In genomic region chr14:60247994-60248696, GRCh38 we compare ENCODE assay signal across 1 cellular context.
A peak's percentile ranks its signal among the peaks of the same experiment; 100 is the strongest.
TF ChIP-seq lines count a peak whose summit lies in the region.

No MANE protein-coding gene starts in this region.

TF ChIP-seq in HepG2, 621 proteins besides CTCF, POLR2A, EP300 and RAD21 (continued from another document and continues in another):
- TF ChIP-seq SKIL (CRISPR knock-in tag; IDR thresholded peaks at IDR 0.05; ENCODE audit: borderline replicate concordance) (no peak), PHB2 (IDR thresholded peaks at IDR 0.05; ENCODE audit: partially characterized antibody) (no peak), ATF2 (CRISPR knock-in tag; IDR thresholded peaks at IDR 0.05) (peak; percentile 90), ZNF839 (CRISPR knock-in tag; IDR thresholded peaks at IDR 0.05; ENCODE audit: borderline replicate concordance) (peak; percentile 90; the same call in 1 of the 2 replicates), ZNF549 (CRISPR knock-in tag; IDR thresholded peaks at IDR 0.05) (no peak), ZNF780A (CRISPR knock-in tag; IDR thresholded peaks at IDR 0.05) (peak; percentile 81; the same call in 1 of the 2 replicates), GZF1 (CRISPR knock-in tag; IDR thresholded peaks at IDR 0.05) (no peak), MXD1 (CRISPR knock-in tag; IDR thresholded peaks at IDR 0.05) (peak; percentile 80), ZNF264 (CRISPR knock-in tag; IDR thresholded peaks at IDR 0.05) (peak; percentile 73; the same call in 1 of the 2 replicates), ARNTL (CRISPR knock-in tag; IDR thresholded peaks at IDR 0.05) (peak; percentile 48; the same call in 1 of the 2 replicates), ISL2 (CRISPR knock-in tag; IDR thresholded peaks at IDR 0.05) (no peak), FOXJ3 (CRISPR knock-in tag; IDR thresholded peaks at IDR 0.05; ENCODE audit: borderline replicate concordance) (no peak), ZNF770 (CRISPR knock-in tag; IDR thresholded peaks at IDR 0.05) (no peak), CREB1 (IDR thresholded peaks at IDR 0.05) (peak; percentile 49; the same call in 1 of the 2 replicates), CREB1 (CRISPR knock-in tag; IDR thresholded peaks at IDR 0.05) (peak; percentile 56; the same call in 1 of the 2 replicates), ZNF879 (CRISPR knock-in tag; IDR thresholded peaks at IDR 0.05) (no peak), ZNF414 (CRISPR knock-in tag; IDR thresholded peaks at IDR 0.05) (0 out of 2 replicates have a peak, but pooled peaks have one; percentile 21), PHF21A (CRISPR knock-in tag; IDR thresholded peaks at IDR 0.05) (no peak), ZNF329 (CRISPR knock-in tag; IDR thresholded peaks at IDR 0.05; ENCODE audit: low read depth) (no peak), SMC3 (IDR thresholded peaks at IDR 0.05; ENCODE audit: low read length) (no peak), HIVEP1 (CRISPR knock-in tag; IDR thresholded peaks at IDR 0.05) (peak; percentile 78; the same call in 1 of the 2 replicates), GLI4 (CRISPR knock-in tag; IDR thresholded peaks at IDR 0.05; ENCODE audit: borderline replicate concordance) (peak; percentile 76; the same call in 1 of the 2 replicates), MEIS2 (CRISPR knock-in tag; IDR thresholded peaks at IDR 0.05) (0 out of 2 replicates have a peak, but pooled peaks have one; percentile 46), EEA1 (CRISPR knock-in tag; IDR thresholded peaks at IDR 0.05; ENCODE audit: borderline replicate concordance) (peak; percentile 54), JDP2 (CRISPR knock-in tag; IDR thresholded peaks at IDR 0.05; ENCODE audit: borderline replicate concordance) (no peak), ZNF503 (CRISPR knock-in tag; IDR thresholded peaks at IDR 0.05) (no peak), SMYD3 (CRISPR knock-in tag; IDR thresholded peaks at IDR 0.05) (no peak), RARG (CRISPR knock-in tag; IDR thresholded peaks at IDR 0.05; ENCODE audit: low read depth) (no peak), ZNF160 (CRISPR knock-in tag; IDR thresholded peaks at IDR 0.05) (peak; percentile 34), MAX (IDR thresholded peaks at IDR 0.05) (peak; percentile 67), ZNF816 (CRISPR knock-in tag; IDR thresholded peaks at IDR 0.05; ENCODE audit: borderline replicate concordance) (no peak; the same call in 1 of the 2 replicates), ZFP41 (CRISPR knock-in tag; IDR thresholded peaks at IDR 0.05; ENCODE audit: borderline replicate concordance) (no peak), ZFP36L2 (CRISPR knock-in tag; IDR thresholded peaks at IDR 0.05) (no peak), ZNF883 (CRISPR knock-in tag; IDR thresholded peaks at IDR 0.05; ENCODE audit: not compliant biosample characterization) (no peak), REPIN1 (CRISPR knock-in tag; IDR thresholded peaks at IDR 0.05; ENCODE audit: borderline replicate concordance, low read depth) (peak; percentile 14; the same call in 1 of the 2 replicates), SSRP1 (CRISPR knock-in tag; IDR thresholded peaks at IDR 0.05) (no peak), THAP8 (CRISPR knock-in tag; IDR thresholded peaks at IDR 0.05; ENCODE audit: borderline replicate concordance) (no peak), SP2 (CRISPR knock-in tag; IDR thresholded peaks at IDR 0.05) (peak; percentile 70), ZNF260 (CRISPR knock-in tag; IDR thresholded peaks at IDR 0.05; ENCODE audit: borderline replicate concordance, low read depth) (no peak; the same call in 1 of the 2 replicates), DNMT1 (CRISPR knock-in tag; IDR thresholded peaks at IDR 0.05) (no peak; the same call in 1 of the 2 replicates), MXD4 (CRISPR knock-in tag; IDR thresholded peaks at IDR 0.05) (peak; percentile 80), PBX2 (CRISPR knock-in tag; IDR thresholded peaks at IDR 0.05) (peak; percentile 69), RFX5 (IDR thresholded peaks at IDR 0.05; ENCODE audit: low read depth, low read length) (peak; percentile 56), ZNF749 (CRISPR knock-in tag; IDR thresholded peaks at IDR 0.05; ENCODE audit: borderline replicate concordance) (peak; percentile 75; the same call in 1 of the 2 replicates), MYC (CRISPR knock-in tag; IDR thresholded peaks at IDR 0.05; ENCODE audit: borderline replicate concordance) (peak; percentile 79)
- TF ChIP-seq, protein P1, sequence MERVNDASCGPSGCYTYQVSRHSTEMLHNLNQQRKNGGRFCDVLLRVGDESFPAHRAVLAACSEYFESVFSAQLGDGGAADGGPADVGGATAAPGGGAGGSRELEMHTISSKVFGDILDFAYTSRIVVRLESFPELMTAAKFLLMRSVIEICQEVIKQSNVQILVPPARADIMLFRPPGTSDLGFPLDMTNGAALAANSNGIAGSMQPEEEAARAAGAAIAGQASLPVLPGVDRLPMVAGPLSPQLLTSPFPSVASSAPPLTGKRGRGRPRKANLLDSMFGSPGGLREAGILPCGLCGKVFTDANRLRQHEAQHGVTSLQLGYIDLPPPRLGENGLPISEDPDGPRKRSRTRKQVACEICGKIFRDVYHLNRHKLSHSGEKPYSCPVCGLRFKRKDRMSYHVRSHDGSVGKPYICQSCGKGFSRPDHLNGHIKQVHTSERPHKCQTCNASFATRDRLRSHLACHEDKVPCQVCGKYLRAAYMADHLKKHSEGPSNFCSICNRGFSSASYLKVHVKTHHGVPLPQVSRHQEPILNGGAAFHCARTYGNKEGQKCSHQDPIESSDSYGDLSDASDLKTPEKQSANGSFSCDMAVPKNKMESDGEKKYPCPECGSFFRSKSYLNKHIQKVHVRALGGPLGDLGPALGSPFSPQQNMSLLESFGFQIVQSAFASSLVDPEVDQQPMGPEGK (CRISPR knock-in tag; IDR thresholded peaks at IDR 0.05) = peak; percentile 10; the same call in 1 of the 2 replicates
- TF ChIP-seq, protein P2, sequence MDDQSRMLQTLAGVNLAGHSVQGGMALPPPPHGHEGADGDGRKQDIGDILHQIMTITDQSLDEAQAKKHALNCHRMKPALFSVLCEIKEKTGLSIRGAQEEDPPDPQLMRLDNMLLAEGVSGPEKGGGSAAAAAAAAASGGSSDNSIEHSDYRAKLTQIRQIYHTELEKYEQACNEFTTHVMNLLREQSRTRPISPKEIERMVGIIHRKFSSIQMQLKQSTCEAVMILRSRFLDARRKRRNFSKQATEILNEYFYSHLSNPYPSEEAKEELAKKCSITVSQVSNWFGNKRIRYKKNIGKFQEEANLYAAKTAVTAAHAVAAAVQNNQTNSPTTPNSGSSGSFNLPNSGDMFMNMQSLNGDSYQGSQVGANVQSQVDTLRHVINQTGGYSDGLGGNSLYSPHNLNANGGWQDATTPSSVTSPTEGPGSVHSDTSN (CRISPR knock-in tag; IDR thresholded peaks at IDR 0.05; ENCODE audit: borderline replicate concordance) = 0 out of 2 replicates have a peak, but pooled peaks have one; percentile 60
- TF ChIP-seq, protein P3, sequence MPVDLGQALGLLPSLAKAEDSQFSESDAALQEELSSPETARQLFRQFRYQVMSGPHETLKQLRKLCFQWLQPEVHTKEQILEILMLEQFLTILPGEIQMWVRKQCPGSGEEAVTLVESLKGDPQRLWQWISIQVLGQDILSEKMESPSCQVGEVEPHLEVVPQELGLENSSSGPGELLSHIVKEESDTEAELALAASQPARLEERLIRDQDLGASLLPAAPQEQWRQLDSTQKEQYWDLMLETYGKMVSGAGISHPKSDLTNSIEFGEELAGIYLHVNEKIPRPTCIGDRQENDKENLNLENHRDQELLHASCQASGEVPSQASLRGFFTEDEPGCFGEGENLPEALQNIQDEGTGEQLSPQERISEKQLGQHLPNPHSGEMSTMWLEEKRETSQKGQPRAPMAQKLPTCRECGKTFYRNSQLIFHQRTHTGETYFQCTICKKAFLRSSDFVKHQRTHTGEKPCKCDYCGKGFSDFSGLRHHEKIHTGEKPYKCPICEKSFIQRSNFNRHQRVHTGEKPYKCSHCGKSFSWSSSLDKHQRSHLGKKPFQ (CRISPR knock-in tag; IDR thresholded peaks at IDR 0.05; ENCODE audit: insufficient replicate concordance) = no peak
